ENCODE assay signal across 1 cellular context in the genomic region with DNA sequence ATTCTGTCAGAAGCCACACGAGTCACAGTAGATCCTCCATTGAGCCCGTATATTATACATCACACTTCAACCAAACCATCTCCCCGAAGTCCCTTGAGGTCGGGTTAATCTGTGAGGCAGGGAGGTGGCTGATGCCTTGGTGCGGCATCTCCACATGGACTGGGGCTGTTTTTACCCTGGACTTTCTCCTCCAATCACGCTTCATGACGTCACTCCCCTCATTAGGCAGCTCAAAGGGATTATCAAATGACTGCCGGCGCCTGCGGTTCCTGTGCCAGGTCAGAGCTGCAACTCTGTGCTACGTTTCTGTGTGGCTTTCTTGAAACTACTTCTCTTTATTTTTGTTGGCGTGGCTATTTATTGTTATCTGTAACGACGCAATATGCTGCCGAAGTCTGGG.
TF ChIP-seq lines count a peak whose summit lies in the region.

No MANE protein-coding gene starts in this region.

TF ChIP-seq in IMR-90, 13 proteins besides CTCF, POLR2A, EP300 and RAD21 (continued from another document):
- TF ChIP-seq MAFK (IDR thresholded peaks at IDR 0.05; ENCODE audit: low read depth, low read length) (no peak), CHD1 (IDR thresholded peaks at IDR 0.05; ENCODE audit: low read depth, low read length) (no peak)
